In the genomic region with DNA sequence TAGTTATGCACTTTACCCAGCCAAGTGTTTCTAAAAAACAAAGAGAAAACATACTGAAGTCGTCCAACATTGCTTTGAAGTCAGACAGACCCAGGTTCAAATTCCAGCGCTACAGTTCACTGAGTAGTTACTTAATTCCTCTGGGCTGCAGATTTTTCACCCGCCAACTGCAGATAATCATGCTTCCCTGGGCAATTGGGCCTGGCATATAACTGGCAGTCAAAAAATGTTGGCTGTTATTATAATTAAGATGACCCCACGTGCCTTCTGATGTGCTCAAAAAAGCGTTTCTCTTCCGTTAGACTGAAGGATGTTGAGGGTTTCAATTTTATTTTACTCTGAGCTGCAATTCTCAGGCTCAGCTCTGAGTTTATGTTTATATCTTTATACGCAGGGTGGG, we compare ENCODE assay signal across 14 cellular contexts.
DNase-seq lines count a peak whose midpoint lies in the region; ATAC-seq and TF ChIP-seq lines count a peak whose summit lies in the region.
"Had no signal": no experiment of that assay in that cellular context is flagged by ENCODE, and none has a peak within 500 bp of the region (broad histone marks: within the 10 kb centered on the region; RNA-seq: fewer than 3 reads in every experiment).

No MANE protein-coding gene starts in this region.

- DNase-seq in activated CD4-positive, alpha-beta T cell treated with anti-CD3 and anti-CD28 coated beads for 36 hours: no peak
- no peak for DNase-seq in activated CD4-positive, alpha-beta T cell treated with anti-CD3 and anti-CD28 coated beads, Interleukin-2, amount 50 U/mL, for 1 hour
- no peak for DNase-seq in activated CD4-positive, alpha-beta memory T cell treated with anti-CD3 and anti-CD28 coated beads for 36 hours
- DNase-seq in kidney tubule cell (ENCODE audit: low spot score) (peak; percentile 68), spleen (no peak), vagina (ENCODE audit: extremely low spot score in 2 of 2) (no peak), islet precursor cell (no peak)
- DNase-seq: Calu3, NCI-H1417, NCI-H510A treated with DMSO at 0.1 percent for 48 hours, testis had no signal

- TF ChIP-seq POLR2A in spleen (IDR thresholded peaks at IDR 0.05) (no peak), vagina (IDR thresholded peaks at IDR 0.05) (no peak)

- intact Hi-C loops in activated CD4-positive, alpha-beta T cell treated with anti-CD3 and anti-CD28 coated beads for 36 hours (cut with DNase I, micrococcal nuclease): no loop called here
- intact Hi-C loops in activated CD4-positive, alpha-beta memory T cell treated with anti-CD3 and anti-CD28 coated beads for 36 hours (cut with micrococcal nuclease): loop anchor here (1.0 to 10.0 kb wide), 5 partner anchors 10 to 396 kb away; a partner anchor contains a TSS
- intact Hi-C loops in spleen (cut with DNase I; ENCODE audit: low total_unique reads) (no loop called here), vagina (cut with DNase I) (loop anchor here (10.0 kb wide), 1 partner anchor 156 kb away; a partner anchor contains a TSS)

- H3K4me1 Mint-ChIP-seq in activated CD4-positive, alpha-beta T cell treated with anti-CD3 and anti-CD28 coated beads for 36 hours: peaks cover 52% of the 10 kb centered on the region
- H3K4me1 Mint-ChIP-seq in activated CD4-positive, alpha-beta memory T cell treated with anti-CD3 and anti-CD28 coated beads for 36 hours (ENCODE audit: low read depth): peaks cover 58% of the 10 kb centered on the region

- POLR2A ChIA-PET in activated CD4-positive, alpha-beta T cell treated with anti-CD3 and anti-CD28 coated beads for 36 hours (lab: Charles Lee): no interaction called here
- POLR2A ChIA-PET in activated CD4-positive, alpha-beta memory T cell treated with anti-CD3 and anti-CD28 coated beads for 36 hours (lab: Charles Lee): interaction anchor here (1.4 to 1.6 kb wide), 3 partner anchors 10 to 156 kb away, joined by 7 to 21 read pairs (median 8); a partner anchor contains a TSS

- H3K4me3 ChIP-seq in spleen (no peak overlapping the region), vagina (no peak overlapping the region)
- H3K4me3 ChIP-seq: gastroesophageal sphincter, skin epidermis, testis had no signal

- 69 to 82% (median 80%) methylated on average over 7 of the region's 7 CpGs for WGBS in spleen, 5 donors

- H3K9me3 Mint-ChIP-seq in activated CD4-positive, alpha-beta T cell treated with anti-CD3 and anti-CD28 coated beads for 36 hours (ENCODE audit: low read depth): no peaks in the 10 kb centered on the region
- H3K9me3 Mint-ChIP-seq in activated CD4-positive, alpha-beta memory T cell treated with anti-CD3 and anti-CD28 coated beads for 36 hours: peaks cover 2% of the 10 kb centered on the region

- CTCF ChIA-PET in activated CD4-positive, alpha-beta T cell treated with anti-CD3 and anti-CD28 coated beads for 36 hours (lab: Charles Lee): interaction anchor here (1.0 to 1.2 kb wide), 3 partner anchors 10 to 156 kb away, joined by 3 to 6 read pairs (median 3); a partner anchor contains a TSS
- CTCF ChIA-PET in activated CD4-positive, alpha-beta memory T cell treated with anti-CD3 and anti-CD28 coated beads for 36 hours (lab: Charles Lee): interaction anchor here (0.8 to 1.4 kb wide), 3 partner anchors 9 to 239 kb away, joined by 3 to 5 read pairs (median 3); a partner anchor contains a TSS

- TF ChIP-seq CTCF in spleen (IDR thresholded peaks at IDR 0.05 in 8 of 11, conservative IDR thresholded peaks at IDR 0.05 in 3 of 11): no peak
- TF ChIP-seq CTCF in vagina (IDR thresholded peaks at IDR 0.05): no peak

- H3K4me3 Mint-ChIP-seq in activated CD4-positive, alpha-beta T cell treated with anti-CD3 and anti-CD28 coated beads for 36 hours: peak overlapping the region; percentile 50
- peak overlapping the region; percentile 74 for H3K4me3 Mint-ChIP-seq in activated CD4-positive, alpha-beta memory T cell treated with anti-CD3 and anti-CD28 coated beads for 36 hours

- no peaks in the 10 kb centered on the region for H3K36me3 Mint-ChIP-seq in activated CD4-positive, alpha-beta T cell treated with anti-CD3 and anti-CD28 coated beads for 36 hours (ENCODE audit: low read depth)
- H3K36me3 Mint-ChIP-seq in activated CD4-positive, alpha-beta memory T cell treated with anti-CD3 and anti-CD28 coated beads for 36 hours: peaks cover 3% of the 10 kb centered on the region

- no peaks in the 10 kb centered on the region for H3K9me3 ChIP-seq in spleen
- H3K9me3 ChIP-seq in vagina: no peaks in the 10 kb centered on the region
- H3K9me3 ChIP-seq: gastroesophageal sphincter, testis had no signal

- H3K4me1 ChIP-seq in spleen (peaks cover 6 to 42% (median 23%) of the 10 kb centered on the region in 6 donors), vagina (peaks cover 16% of the 10 kb centered on the region)

- H3K27me3 Mint-ChIP-seq in activated CD4-positive, alpha-beta T cell treated with anti-CD3 and anti-CD28 coated beads for 36 hours: no peaks in the 10 kb centered on the region
- H3K27me3 Mint-ChIP-seq in activated CD4-positive, alpha-beta memory T cell treated with anti-CD3 and anti-CD28 coated beads for 36 hours: no peaks in the 10 kb centered on the region

- H3K27ac ChIP-seq in spleen: peak overlapping the region in 7 of 8 donors; percentile 10 to 65 (median 59)
- no peak overlapping the region for H3K27ac ChIP-seq in vagina
- H3K27ac ChIP-seq: testis had no signal

- H3K36me3 ChIP-seq in spleen: no peaks in the 10 kb centered on the region
- H3K36me3 ChIP-seq in vagina: no peaks in the 10 kb centered on the region
- H3K36me3 ChIP-seq: gastroesophageal sphincter had no signal

- peak overlapping the region; percentile 91 for H3K27ac Mint-ChIP-seq in activated CD4-positive, alpha-beta T cell treated with anti-CD3 and anti-CD28 coated beads for 36 hours
- peak overlapping the region; percentile 93 for H3K27ac Mint-ChIP-seq in activated CD4-positive, alpha-beta memory T cell treated with anti-CD3 and anti-CD28 coated beads for 36 hours

- H3K27me3 ChIP-seq in spleen (replicated peaks in 1 of 7): no peaks in the 10 kb centered on the region
- no peaks in the 10 kb centered on the region for H3K27me3 ChIP-seq in vagina
- H3K27me3 ChIP-seq: gastroesophageal sphincter, testis had no signal

- ATAC-seq in activated CD4-positive, alpha-beta T cell treated with anti-CD3 and anti-CD28 coated beads for 36 hours: peak; percentile 32
- no peak for ATAC-seq in GM19023 (IDR thresholded peaks at IDR 0.05; ENCODE audit: unreplicated experiment)
- ATAC-seq: gastroesophageal sphincter had no signal

Comparison
In these comparisons a context has a peak if more than half of its experiments do, and no peak if none do; other contexts are left out.
1. intact Hi-C loops: an anchor here in activated CD4-positive, alpha-beta memory T cell treated with anti-CD3 and anti-CD28 coated beads for 36 hours (1.0 to 10.0 kb wide) and vagina (10.0 kb wide); none called in activated CD4-positive, alpha-beta T cell treated with anti-CD3 and anti-CD28 coated beads for 36 hours and spleen.